1 cellular context compared by ENCODE assay signal in the genomic region with DNA sequence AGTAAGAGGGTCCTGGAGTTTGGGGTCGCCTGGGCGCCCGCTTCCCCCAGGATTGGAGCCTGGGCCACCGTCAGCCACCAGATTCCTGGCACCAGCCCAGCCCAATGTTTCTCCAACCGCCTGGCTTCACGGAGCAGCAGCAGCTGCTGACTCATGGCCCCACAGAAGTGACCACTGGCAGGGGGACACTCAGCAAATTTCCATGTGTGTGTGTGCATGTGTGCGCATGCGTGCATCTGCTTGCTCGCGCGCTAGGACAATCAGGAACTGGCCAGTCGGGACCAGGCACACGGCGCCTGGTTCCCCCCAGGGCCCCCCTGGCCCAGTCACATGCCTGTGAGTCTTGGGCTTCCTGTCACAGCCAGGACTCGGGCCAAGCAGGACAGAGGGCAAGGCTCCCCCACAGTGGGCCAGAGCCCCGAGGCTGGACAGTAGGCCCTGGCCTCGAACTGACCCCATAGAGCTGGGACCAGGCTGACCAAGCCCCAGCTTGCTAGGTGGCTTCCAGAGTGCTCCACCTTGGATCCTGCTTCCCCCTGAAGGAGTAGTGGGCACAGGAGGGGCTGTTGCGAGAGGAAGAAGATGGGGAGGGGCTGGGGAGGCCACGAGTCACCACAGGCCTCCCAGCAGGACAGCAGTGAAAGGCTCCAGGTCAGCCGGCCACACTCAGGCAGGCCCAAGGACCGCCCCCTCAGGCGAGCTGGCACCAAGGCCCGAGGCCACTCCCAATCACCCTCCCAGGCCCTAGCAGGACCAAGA.
TF ChIP-seq lines count a peak whose summit lies in the region.

No MANE protein-coding gene starts in this region.

TF ChIP-seq in SK-N-SH, 30 proteins besides CTCF, POLR2A, EP300 and RAD21 (continued from another document):
- TF ChIP-seq ZBTB33 (IDR thresholded peaks at IDR 0.05; ENCODE audit: borderline replicate concordance, low read depth) (no peak), FOXJ3 (CRISPR knock-in tag; IDR thresholded peaks at IDR 0.05) (no peak)
